In genomic region chr21:32336711-32337110, GRCh38 we compare ENCODE assay signal across 11 cellular contexts. TPM values are rescaled to one million over a fixed set of nuclear protein-coding genes. Genes with fewer than 3 reads are reported as not detected.
DNase-seq lines count a peak whose midpoint lies in the region; ATAC-seq and TF ChIP-seq lines count a peak whose summit lies in the region.
"Had no signal": no experiment of that assay in that cellular context is flagged by ENCODE, and none has a peak within 500 bp of the region (broad histone marks: within the 10 kb centered on the region; RNA-seq: fewer than 3 reads in every experiment).

No MANE protein-coding gene starts in this region.

- peaks cover 72% of the 10 kb centered on the region for H3K36me3 ChIP-seq in right atrium auricular region

- no peaks in the 10 kb centered on the region for H3K4me1 ChIP-seq in right atrium auricular region

- peak; percentile 66 for DNase-seq in cardiac septum (ENCODE audit: low spot score)
- DNase-seq in right atrium auricular region (ENCODE audit: low spot score), result no peak
- DNase-seq in globus pallidus (ENCODE audit: low spot score), result peak; percentile 83
- no peak for DNase-seq in MV-4-11 (lab: John Stamatoyannopoulos, UW)
- DNase-seq: AML-193 had no signal

- ATAC-seq in SK-N-SH treated with all-trans-retinoic acid at 6 μM for 48 hours (peak; percentile 54), GM18868 (IDR thresholded peaks at IDR 0.05; ENCODE audit: unreplicated experiment) (no peak), GM21576 (IDR thresholded peaks at IDR 0.05; ENCODE audit: unreplicated experiment) (no peak)

- intact Hi-C loops in cardiac septum (cut with DNase I), result no loop called here

- H3K4me3 ChIP-seq in right atrium auricular region, result no peak overlapping the region

- H3K27ac ChIP-seq in right atrium auricular region (no peak overlapping the region), temporal lobe (ENCODE audit: low read depth, low read length) (peak overlapping the region; percentile 94)

- no peaks in the 10 kb centered on the region for H3K27me3 ChIP-seq in right atrium auricular region

- no peaks in the 10 kb centered on the region for H3K9me3 ChIP-seq in right atrium auricular region

- no peak for TF ChIP-seq CTCF in right atrium auricular region (IDR thresholded peaks at IDR 0.05)

TF ChIP-seq in SK-N-SH treated with all-trans-retinoic acid at 6 μM for 48 hours, 23 proteins besides CTCF, POLR2A, EP300 and RAD21:
- TF ChIP-seq CREB5 (CRISPR knock-in tag; IDR thresholded peaks at IDR 0.05; ENCODE audit: low read depth), result no peak

RNA-seq across cellular contexts. Expression of gene MRAP, which starts 38.1 kb away (rescaled TPM):
- total RNA-seq in cardiac septum, result not detected
- total RNA-seq in right atrium auricular region, result 1 to 10 TPM in 1 of 2 donors, not detected in 1; 5.3 TPM
- total RNA-seq in temporal lobe, result not detected
- total RNA-seq: activated T-helper 1 cell treated with anti-CD3 and anti-CD28 coated beads, Interleukin-12 subunit alpha, Interleukin-12 subunit beta, Interleukin-2, Interleukin-4 antibody, amounts not matched to agents 30 ng/mL and 10 ng/mL and 1 ng/mL, durations not matched to agents 14 hours and 24 hours and 36 hours; natural killer cell treated with Interleukin-12 subunit alpha and Interleukin-12 subunit beta and Interleukin-15 and Interleukin-18, amount 100 ng/mL, for 72 hours had no signal

RNA-seq across cellular contexts. Expression of gene URB1, which starts 56.1 kb away (rescaled TPM):
- total RNA-seq in cardiac septum (10.5 TPM), right atrium auricular region (10 to 100 TPM in 1 of 2 donors, 1 to 10 TPM in 1; 8.6 to 12.2 TPM), temporal lobe (12.3 TPM)

RNA-seq across cellular contexts. Expression of gene MIS18A, which starts 57.9 kb away (rescaled TPM):
- total RNA-seq in cardiac septum (2.6 TPM), right atrium auricular region (1 to 10 TPM; 2.3 to 2.5 TPM), temporal lobe (4.7 TPM)

Comparison
In these comparisons a context has a peak if more than half of its experiments do, and no peak if none do; other contexts are left out.
1. DNase-seq: peak in cardiac septum (single experiment) and globus pallidus (single experiment); none in right atrium auricular region (single experiment) and MV-4-11 (single experiment).